ENCODE assay signal across 1 cellular context in the genomic region with DNA sequence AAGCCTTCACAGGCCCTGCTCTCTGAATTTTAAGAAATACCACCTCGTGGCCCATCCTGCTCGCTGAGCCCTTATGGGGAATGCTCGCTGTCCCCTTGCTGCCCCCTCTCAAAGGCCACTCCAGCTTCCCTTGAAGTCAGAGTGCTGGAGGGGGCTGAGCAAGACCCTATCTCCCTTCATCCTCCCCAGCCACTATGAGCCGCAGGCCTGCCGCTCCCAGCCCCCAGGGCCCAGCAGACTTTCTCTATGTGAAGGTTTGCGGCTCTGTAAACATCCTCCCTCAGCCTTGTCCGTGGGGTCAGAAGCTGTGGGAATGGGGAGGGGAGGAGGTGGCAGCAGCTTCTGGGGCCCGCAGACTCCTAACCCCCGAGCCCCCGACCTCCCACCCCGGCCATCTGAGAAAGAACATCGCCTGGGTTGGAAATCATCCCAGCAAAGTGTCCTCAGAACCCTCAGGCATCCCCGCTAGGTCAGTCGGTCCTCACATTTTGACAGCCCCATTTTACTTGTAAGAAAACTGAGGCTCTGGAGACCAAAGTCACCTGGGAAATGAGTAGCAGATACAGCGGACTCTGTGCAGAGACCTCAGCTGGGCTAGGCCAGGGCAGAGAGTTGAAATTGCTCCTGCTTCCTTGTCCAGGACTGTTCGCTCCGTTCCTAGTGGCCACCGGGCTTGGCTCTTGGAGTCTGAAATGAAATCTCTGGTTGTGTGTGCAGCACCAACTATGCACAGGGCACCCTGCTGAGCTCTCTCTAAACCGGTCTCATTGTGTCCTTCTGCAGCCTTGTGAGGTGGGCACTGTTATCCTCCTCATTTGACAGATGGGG.
A peak's percentile ranks its signal among the peaks of the same experiment; 100 is the strongest.
TF ChIP-seq lines count a peak whose summit lies in the region.

No MANE protein-coding gene starts in this region.

TF ChIP-seq in K562, 482 proteins besides CTCF, POLR2A, EP300 and RAD21:
- TF ChIP-seq POLR2H (tag; IDR thresholded peaks at IDR 0.05; ENCODE audit: low read depth) (no peak), RBM25 (IDR thresholded peaks at IDR 0.05; ENCODE audit: low read depth, low read length, severe bottlenecking) (peak; percentile 36), COPS2 (conservative IDR thresholded peaks at IDR 0.05) (no peak)
